ENCODE assay signal across 1 cellular context in the genomic region with DNA sequence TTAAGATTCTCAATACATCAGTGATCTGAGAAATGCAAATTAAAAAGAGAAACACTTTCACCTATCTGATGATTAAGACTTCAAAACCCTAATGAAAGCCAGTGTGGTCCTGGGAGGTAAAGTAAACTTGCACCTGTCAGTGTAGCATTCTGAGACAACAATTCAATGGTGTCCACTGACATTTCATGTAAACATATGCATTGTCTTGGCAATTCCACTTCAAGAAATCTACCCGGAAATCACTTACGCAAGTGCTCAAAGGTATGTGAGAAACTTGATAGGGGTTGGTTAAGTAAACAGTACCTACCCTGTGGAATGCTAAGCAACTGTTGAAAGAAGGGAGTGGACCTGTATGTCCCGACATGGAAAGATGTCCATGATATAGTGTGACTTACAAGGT.
TF ChIP-seq lines count a peak whose summit lies in the region.

No MANE protein-coding gene starts in this region.

TF ChIP-seq in GM12878, 131 proteins besides CTCF, POLR2A, EP300 and RAD21:
- TF ChIP-seq HDGF (IDR thresholded peaks at IDR 0.05) (no peak), ZSCAN29 (IDR thresholded peaks at IDR 0.05) (no peak), BRCA1 (IDR thresholded peaks at IDR 0.05; ENCODE audit: low read depth, low read length) (no peak), TCF7 (IDR thresholded peaks at IDR 0.05; ENCODE audit: borderline replicate concordance) (no peak), CREB1 (IDR thresholded peaks at IDR 0.05; ENCODE audit: low read depth) (no peak), RFX5 (IDR thresholded peaks at IDR 0.05; ENCODE audit: low read depth, low read length) (no peak), NFXL1 (IDR thresholded peaks at IDR 0.05; ENCODE audit: borderline replicate concordance) (no peak), POLR2AphosphoS2 (IDR thresholded peaks at IDR 0.05; ENCODE audit: low read depth, low read length) (no peak), CREM (IDR thresholded peaks at IDR 0.05; ENCODE audit: low read depth) (no peak), MEF2A (IDR thresholded peaks at IDR 0.05; ENCODE audit: insufficient read depth, low read depth, low read length) (no peak)
- TF ChIP-seq, protein P1, sequence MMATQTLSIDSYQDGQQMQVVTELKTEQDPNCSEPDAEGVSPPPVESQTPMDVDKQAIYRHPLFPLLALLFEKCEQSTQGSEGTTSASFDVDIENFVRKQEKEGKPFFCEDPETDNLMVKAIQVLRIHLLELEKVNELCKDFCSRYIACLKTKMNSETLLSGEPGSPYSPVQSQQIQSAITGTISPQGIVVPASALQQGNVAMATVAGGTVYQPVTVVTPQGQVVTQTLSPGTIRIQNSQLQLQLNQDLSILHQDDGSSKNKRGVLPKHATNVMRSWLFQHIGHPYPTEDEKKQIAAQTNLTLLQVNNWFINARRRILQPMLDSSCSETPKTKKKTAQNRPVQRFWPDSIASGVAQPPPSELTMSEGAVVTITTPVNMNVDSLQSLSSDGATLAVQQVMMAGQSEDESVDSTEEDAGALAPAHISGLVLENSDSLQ (IDR thresholded peaks at IDR 0.05), result no peak
- TF ChIP-seq, protein P2, sequence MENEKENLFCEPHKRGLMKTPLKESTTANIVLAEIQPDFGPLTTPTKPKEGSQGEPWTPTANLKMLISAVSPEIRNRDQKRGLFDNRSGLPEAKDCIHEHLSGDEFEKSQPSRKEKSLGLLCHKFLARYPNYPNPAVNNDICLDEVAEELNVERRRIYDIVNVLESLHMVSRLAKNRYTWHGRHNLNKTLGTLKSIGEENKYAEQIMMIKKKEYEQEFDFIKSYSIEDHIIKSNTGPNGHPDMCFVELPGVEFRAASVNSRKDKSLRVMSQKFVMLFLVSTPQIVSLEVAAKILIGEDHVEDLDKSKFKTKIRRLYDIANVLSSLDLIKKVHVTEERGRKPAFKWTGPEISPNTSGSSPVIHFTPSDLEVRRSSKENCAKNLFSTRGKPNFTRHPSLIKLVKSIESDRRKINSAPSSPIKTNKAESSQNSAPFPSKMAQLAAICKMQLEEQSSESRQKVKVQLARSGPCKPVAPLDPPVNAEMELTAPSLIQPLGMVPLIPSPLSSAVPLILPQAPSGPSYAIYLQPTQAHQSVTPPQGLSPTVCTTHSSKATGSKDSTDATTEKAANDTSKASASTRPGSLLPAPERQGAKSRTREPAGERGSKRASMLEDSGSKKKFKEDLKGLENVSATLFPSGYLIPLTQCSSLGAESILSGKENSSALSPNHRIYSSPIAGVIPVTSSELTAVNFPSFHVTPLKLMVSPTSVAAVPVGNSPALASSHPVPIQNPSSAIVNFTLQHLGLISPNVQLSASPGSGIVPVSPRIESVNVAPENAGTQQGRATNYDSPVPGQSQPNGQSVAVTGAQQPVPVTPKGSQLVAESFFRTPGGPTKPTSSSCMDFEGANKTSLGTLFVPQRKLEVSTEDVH (IDR thresholded peaks at IDR 0.05; ENCODE audit: low read depth, partially characterized antibody), result no peak
- TF ChIP-seq, protein P3, sequence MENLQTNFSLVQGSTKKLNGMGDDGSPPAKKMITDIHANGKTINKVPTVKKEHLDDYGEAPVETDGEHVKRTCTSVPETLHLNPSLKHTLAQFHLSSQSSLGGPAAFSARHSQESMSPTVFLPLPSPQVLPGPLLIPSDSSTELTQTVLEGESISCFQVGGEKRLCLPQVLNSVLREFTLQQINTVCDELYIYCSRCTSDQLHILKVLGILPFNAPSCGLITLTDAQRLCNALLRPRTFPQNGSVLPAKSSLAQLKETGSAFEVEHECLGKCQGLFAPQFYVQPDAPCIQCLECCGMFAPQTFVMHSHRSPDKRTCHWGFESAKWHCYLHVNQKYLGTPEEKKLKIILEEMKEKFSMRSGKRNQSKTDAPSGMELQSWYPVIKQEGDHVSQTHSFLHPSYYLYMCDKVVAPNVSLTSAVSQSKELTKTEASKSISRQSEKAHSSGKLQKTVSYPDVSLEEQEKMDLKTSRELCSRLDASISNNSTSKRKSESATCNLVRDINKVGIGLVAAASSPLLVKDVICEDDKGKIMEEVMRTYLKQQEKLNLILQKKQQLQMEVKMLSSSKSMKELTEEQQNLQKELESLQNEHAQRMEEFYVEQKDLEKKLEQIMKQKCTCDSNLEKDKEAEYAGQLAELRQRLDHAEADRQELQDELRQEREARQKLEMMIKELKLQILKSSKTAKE (IDR thresholded peaks at IDR 0.05; ENCODE audit: low read depth, poor library complexity, severe bottlenecking), result no peak
- TF ChIP-seq, protein P4, sequence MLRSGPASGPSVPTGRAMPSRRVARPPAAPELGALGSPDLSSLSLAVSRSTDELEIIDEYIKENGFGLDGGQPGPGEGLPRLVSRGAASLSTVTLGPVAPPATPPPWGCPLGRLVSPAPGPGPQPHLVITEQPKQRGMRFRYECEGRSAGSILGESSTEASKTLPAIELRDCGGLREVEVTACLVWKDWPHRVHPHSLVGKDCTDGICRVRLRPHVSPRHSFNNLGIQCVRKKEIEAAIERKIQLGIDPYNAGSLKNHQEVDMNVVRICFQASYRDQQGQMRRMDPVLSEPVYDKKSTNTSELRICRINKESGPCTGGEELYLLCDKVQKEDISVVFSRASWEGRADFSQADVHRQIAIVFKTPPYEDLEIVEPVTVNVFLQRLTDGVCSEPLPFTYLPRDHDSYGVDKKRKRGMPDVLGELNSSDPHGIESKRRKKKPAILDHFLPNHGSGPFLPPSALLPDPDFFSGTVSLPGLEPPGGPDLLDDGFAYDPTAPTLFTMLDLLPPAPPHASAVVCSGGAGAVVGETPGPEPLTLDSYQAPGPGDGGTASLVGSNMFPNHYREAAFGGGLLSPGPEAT (IDR thresholded peaks at IDR 0.05; ENCODE audit: low read depth), result no peak
